ENCODE assay signal across 25 cellular contexts in the genomic region with DNA sequence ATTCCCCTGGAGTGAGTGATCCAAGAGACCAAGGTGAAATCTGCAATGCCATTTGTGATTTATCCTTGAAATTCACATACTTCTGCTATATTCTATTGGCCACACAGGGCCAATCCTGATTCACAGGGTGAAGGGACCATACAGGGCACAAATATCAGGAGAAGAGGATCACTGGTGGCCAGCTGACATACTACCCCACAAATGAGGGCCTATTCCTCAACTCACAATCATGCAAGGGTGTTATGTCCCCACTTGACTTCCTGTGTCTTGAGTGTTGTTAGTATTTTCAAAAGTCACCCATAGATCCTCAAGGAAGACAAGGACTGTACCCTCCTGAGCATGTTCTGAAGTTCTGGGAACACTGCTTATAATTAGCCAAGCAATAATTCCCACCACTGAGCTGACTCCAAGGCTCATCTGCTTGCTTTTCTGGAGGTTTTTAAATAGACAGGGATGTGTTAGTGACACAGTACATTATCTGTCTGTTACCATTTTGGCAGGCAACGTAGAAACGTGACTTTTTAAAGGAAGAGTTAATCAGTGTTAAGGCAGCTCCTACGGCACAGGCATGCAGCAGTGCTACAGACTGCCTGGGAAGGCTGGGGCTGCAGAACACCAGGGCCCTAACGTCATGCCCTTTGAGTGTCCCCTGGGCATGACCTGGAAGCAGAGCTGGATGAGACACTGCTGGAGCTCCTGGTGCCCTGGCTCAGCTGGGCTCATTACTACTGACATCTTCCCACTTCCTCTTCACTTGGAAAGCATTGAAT.
"Had no signal": no experiment of that assay in that cellular context is flagged by ENCODE, and none has a peak within 500 bp of the region (broad histone marks: within the 10 kb centered on the region; RNA-seq: fewer than 3 reads in every experiment).

No MANE protein-coding gene starts in this region.

- DNase-seq: colonic mucosa; effector CD8-positive, alpha-beta T cell; endodermal cell; foreskin fibroblast; kidney; left colon; natural killer cell; sigmoid colon; stimulated activated CD4-positive, alpha-beta T cell treated with anti-CD3 and anti-CD28 coated beads, Interleukin-2, amount 100 ng/mL, for 24 hours; stimulated activated CD4-positive, alpha-beta T cell treated with anti-CD3 and anti-CD28 coated beads, Interleukin-4, amount 100 ng/mL, for 24 hours; stimulated activated naive CD4-positive, alpha-beta T cell treated with Interleukin-2 at 50 U/mL for 16 hours; substantia nigra; upper lobe of left lung had no signal

- H3K9me3 Mint-ChIP-seq: dendritic cell treated with granulocyte-macrophage colony-stimulating factor and Interleukin-4, amounts not matched to agents 40 ng/mL and 50 ng/mL, for 4 days; endodermal cell had no signal

- H3K4me3 Mint-ChIP-seq: central memory CD8-positive, alpha-beta T cell; dendritic cell treated with granulocyte-macrophage colony-stimulating factor and Interleukin-4, amounts not matched to agents 40 ng/mL and 50 ng/mL, for 4 days; endodermal cell; memory B cell; natural killer cell; stimulated activated effector memory CD8-positive, alpha-beta T cell treated with anti-CD3 and anti-CD28 coated beads, Interleukin-12 subunit alpha, Interleukin-12 subunit beta, amount 100 ng/mL, for 72 hours had no signal

- H3K4me1 Mint-ChIP-seq: central memory CD8-positive, alpha-beta T cell; memory B cell; natural killer cell; stimulated activated effector memory CD8-positive, alpha-beta T cell treated with anti-CD3 and anti-CD28 coated beads, Interleukin-12 subunit alpha, Interleukin-12 subunit beta, amount 100 ng/mL, for 72 hours had no signal

- H3K4me3 ChIP-seq: colonic mucosa, gastroesophageal sphincter, lung, sigmoid colon, thoracic aorta, tibial nerve, upper lobe of left lung had no signal

- H3K36me3 Mint-ChIP-seq: memory B cell; natural killer cell; stimulated activated effector memory CD8-positive, alpha-beta T cell treated with anti-CD3 and anti-CD28 coated beads, Interleukin-12 subunit alpha, Interleukin-12 subunit beta, amount 100 ng/mL, for 72 hours had no signal

- H3K27me3 Mint-ChIP-seq: dendritic cell treated with granulocyte-macrophage colony-stimulating factor and Interleukin-4, amounts not matched to agents 40 ng/mL and 50 ng/mL, for 4 days had no signal

- H3K4me1 ChIP-seq: colonic mucosa, gastroesophageal sphincter, sigmoid colon, tibial nerve, upper lobe of left lung had no signal

- ATAC-seq: esophagus mucosa; gastroesophageal sphincter; left colon; natural killer cell; stimulated activated effector memory CD8-positive, alpha-beta T cell treated with anti-CD3 and anti-CD28 coated beads, Interleukin-12 subunit alpha, Interleukin-12 subunit beta, amount 100 ng/mL, for 72 hours had no signal

- H3K9me3 ChIP-seq: colonic mucosa, gastroesophageal sphincter, sigmoid colon, thoracic aorta, tibial nerve, upper lobe of left lung had no signal

- H3K36me3 ChIP-seq: colonic mucosa, gastroesophageal sphincter, sigmoid colon, thoracic aorta, tibial nerve, upper lobe of left lung had no signal

- H3K27ac Mint-ChIP-seq: dendritic cell treated with granulocyte-macrophage colony-stimulating factor and Interleukin-4, amounts not matched to agents 40 ng/mL and 50 ng/mL, for 4 days; endodermal cell; memory B cell; natural killer cell; progenitor cell of endocrine pancreas; stimulated activated effector memory CD8-positive, alpha-beta T cell treated with anti-CD3 and anti-CD28 coated beads, Interleukin-12 subunit alpha, Interleukin-12 subunit beta, amount 100 ng/mL, for 72 hours had no signal

- H3K27ac ChIP-seq: colonic mucosa, epithelial cell of prostate, gastroesophageal sphincter, parathyroid adenoma, sigmoid colon, thoracic aorta, tibial nerve, upper lobe of left lung had no signal

- H3K27me3 ChIP-seq: colonic mucosa, sigmoid colon, tibial nerve, upper lobe of left lung had no signal
